15 cellular contexts compared by ENCODE assay signal in genomic region chr9:81492710-81493447, GRCh38.
DNase-seq lines count a peak whose midpoint lies in the region; ATAC-seq and TF ChIP-seq lines count a peak whose summit lies in the region.
"Had no signal": no experiment of that assay in that cellular context is flagged by ENCODE, and none has a peak within 500 bp of the region (broad histone marks: within the 10 kb centered on the region; RNA-seq: fewer than 3 reads in every experiment).

No MANE protein-coding gene starts in this region.

- H3K27me3 ChIP-seq in uterus (no peaks in the 10 kb centered on the region), heart right ventricle (no peaks in the 10 kb centered on the region)
- H3K27me3 ChIP-seq: right atrium auricular region had no signal

- H3K4me1 ChIP-seq in uterus (no peaks in the 10 kb centered on the region), heart right ventricle (peaks cover 0 to 4% (median 0%) of the 10 kb centered on the region in 9 donors)
- H3K4me1 ChIP-seq: lower lobe of right lung, right atrium auricular region had no signal

- WGBS in heart right ventricle, 2 donors: 53 to 55% methylated on average over 1 of the region's 1 CpG

- TF ChIP-seq POLR2A in uterus (IDR thresholded peaks at IDR 0.05): no peak

- H3K4me3 ChIP-seq in AG10803 (ENCODE audit: low read length): no peak overlapping the region
- H3K4me3 ChIP-seq in uterus: no peak overlapping the region
- no peak overlapping the region for H3K4me3 ChIP-seq in heart right ventricle
- H3K4me3 ChIP-seq: lower lobe of right lung, right atrium auricular region had no signal

- intact Hi-C loops in uterus (cut with DNase I; ENCODE audit: low total_unique reads) (no loop called here), heart right ventricle (cut with DNase I) (no loop called here)

- TF ChIP-seq CTCF in AG10803 (conservative IDR thresholded peaks at IDR 0.05; ENCODE audit: low read length) (no peak), uterus (IDR thresholded peaks at IDR 0.05) (no peak), heart right ventricle (IDR thresholded peaks at IDR 0.05) (no peak)

- H3K9me3 ChIP-seq in uterus (no peaks in the 10 kb centered on the region), heart right ventricle (no peaks in the 10 kb centered on the region)
- H3K9me3 ChIP-seq: lower lobe of right lung, right atrium auricular region had no signal

- ATAC-seq in heart right ventricle: no peak
- ATAC-seq: HCT116, lower lobe of right lung had no signal

- H3K36me3 ChIP-seq in uterus (no peaks in the 10 kb centered on the region), heart right ventricle (no peaks in the 10 kb centered on the region)
- H3K36me3 ChIP-seq: lower lobe of right lung, right atrium auricular region had no signal

- DNase-seq in AG10803 (ENCODE audit: low read depth) (peak; percentile 95), HuH-7 (ENCODE audit: low spot score) (peak; percentile 55), T1000 (lab: John Stamatoyannopoulos, UW) (peak; percentile 52), glomerular visceral epithelial cell (ENCODE audit: extremely low spot score) (peak; percentile 94), uterus (no peak), iPS-NIHi11 (ENCODE audit: low spot score) (no peak), heart right ventricle (no peak), GM19240 (ENCODE audit: insufficient read length, low spot score) (no peak)
- DNase-seq: activated effector memory CD4-positive, alpha-beta T cell treated with anti-CD3 and anti-CD28 coated beads, Interleukin-2, amount 50 U/mL, for 16 hours; COR-L47; effector CD8-positive, alpha-beta T cell; lower lobe of right lung; NCI-H446 treated with DMSO at 0.1 percent for 48 hours had no signal

- H3K27ac ChIP-seq in uterus: peak overlapping the region in 1 of 2 donors; percentile 24
- H3K27ac ChIP-seq in heart right ventricle: no peak overlapping the region
- H3K27ac ChIP-seq: lower lobe of right lung, right atrium auricular region had no signal

Comparison
In these comparisons a context has a peak if more than half of its experiments do, and no peak if none do; other contexts are left out.
1. DNase-seq: peak in AG10803 (single experiment), HuH-7 (single experiment), T1000 (single experiment) and glomerular visceral epithelial cell (single experiment); none in uterus (0 of 2), iPS-NIHi11 (single experiment), heart right ventricle (0 of 2) and GM19240 (single experiment).